In genomic region chr13:106619688-106620555, GRCh38 we compare ENCODE assay signal across 8 cellular contexts. TPM values are rescaled to one million over a fixed set of nuclear protein-coding genes. Genes with fewer than 3 reads are reported as not detected.
DNase-seq lines count a peak whose midpoint lies in the region; ATAC-seq lines count a peak whose summit lies in the region.

No MANE protein-coding gene starts in this region.

- peak; percentile 99 for ATAC-seq in GM21367 (IDR thresholded peaks at IDR 0.05; ENCODE audit: unreplicated experiment)
- ATAC-seq in HG03520 (IDR thresholded peaks at IDR 0.05; ENCODE audit: unreplicated experiment) = peak; percentile 98
- ATAC-seq in activated naive CD8-positive, alpha-beta T cell treated with anti-CD3 and anti-CD28 coated beads, Interleukin-2, amount 50 U/mL, for 24 hours = peak; percentile 73
- peak; percentile 95 for ATAC-seq in left ventricle myocardium superior
- peak; percentile 93 for ATAC-seq in sciatic nerve

- peaks cover 31% of the 10 kb centered on the region for H3K27me3 Mint-ChIP-seq in activated naive CD8-positive, alpha-beta T cell treated with anti-CD3 and anti-CD28 coated beads, Interleukin-2, amount 50 U/mL, for 24 hours

- H3K9me3 Mint-ChIP-seq in activated naive CD8-positive, alpha-beta T cell treated with anti-CD3 and anti-CD28 coated beads, Interleukin-2, amount 50 U/mL, for 24 hours = no peaks in the 10 kb centered on the region

- intact Hi-C loops in left ventricle myocardium superior (cut with micrococcal nuclease) (no loop called here), sciatic nerve (cut with DNase I) (loop anchor here (10.0 kb wide), 1 partner anchor 325 kb away; no protein-coding TSS in a partner anchor)

- H3K4me3 Mint-ChIP-seq in activated naive CD8-positive, alpha-beta T cell treated with anti-CD3 and anti-CD28 coated beads, Interleukin-2, amount 50 U/mL, for 24 hours = no peak overlapping the region

- no peaks in the 10 kb centered on the region for H3K36me3 Mint-ChIP-seq in activated naive CD8-positive, alpha-beta T cell treated with anti-CD3 and anti-CD28 coated beads, Interleukin-2, amount 50 U/mL, for 24 hours (ENCODE audit: low read depth)

- H3K27ac Mint-ChIP-seq in activated naive CD8-positive, alpha-beta T cell treated with anti-CD3 and anti-CD28 coated beads, Interleukin-2, amount 50 U/mL, for 24 hours = no peak overlapping the region

- DNase-seq in SIG-M5 treated with dmso at 0.1 percent for 504 hours (lab: John Stamatoyannopoulos, UW; ENCODE audit: unreplicated experiment) = peak; percentile 71
- DNase-seq in SIG-M5 (lab: John Stamatoyannopoulos, UW) = no peak
- peak; percentile 15 for DNase-seq in NCI-H524 treated with DMSO at 0.1 percent for 48 hours (lab: John Stamatoyannopoulos, UW)
- DNase-seq in activated naive CD8-positive, alpha-beta T cell treated with anti-CD3 and anti-CD28 coated beads, Interleukin-2, amount 50 U/mL, for 24 hours = peak; percentile 10
- no peak for DNase-seq in left ventricle myocardium superior
- peak; percentile 60 for DNase-seq in sciatic nerve (ENCODE audit: low spot score)

- peaks cover 2% of the 10 kb centered on the region for H3K4me1 Mint-ChIP-seq in activated naive CD8-positive, alpha-beta T cell treated with anti-CD3 and anti-CD28 coated beads, Interleukin-2, amount 50 U/mL, for 24 hours

RNA-seq across cellular contexts. Expression of gene ARGLU1, which starts 52.0 kb away (rescaled TPM):
- total RNA-seq in left ventricle myocardium superior = 32.4 TPM
- total RNA-seq in sciatic nerve = 150 TPM

Comparison
In these comparisons a context has a peak if more than half of its experiments do, and no peak if none do; other contexts are left out.
1. DNase-seq: peak in SIG-M5 treated with dmso at 0.1 percent for 504 hours (single experiment), NCI-H524 treated with DMSO at 0.1 percent for 48 hours (single experiment), activated naive CD8-positive, alpha-beta T cell treated with anti-CD3 and anti-CD28 coated beads, Interleukin-2, amount 50 U/mL, for 24 hours (single experiment) and sciatic nerve (single experiment); none in SIG-M5 (single experiment) and left ventricle myocardium superior (single experiment).
2. Peak in every context shown above with its lines, with median percentiles within 50 percentile points of each other: ATAC-seq.